ENCODE assay signal across 15 cellular contexts in genomic region chr1:159088566-159089183, GRCh38. TPM values are rescaled to one million over a fixed set of nuclear protein-coding genes. Genes with fewer than 3 reads are reported as not detected.
DNase-seq lines count a peak whose midpoint lies in the region; ATAC-seq and TF ChIP-seq lines count a peak whose summit lies in the region.
"Had no signal": no experiment of that assay in that cellular context is flagged by ENCODE, and none has a peak within 500 bp of the region (broad histone marks: within the 10 kb centered on the region; RNA-seq: fewer than 3 reads in every experiment).

No MANE protein-coding gene starts in this region.

- no peaks in the 10 kb centered on the region for H3K36me3 Mint-ChIP-seq in activated T-cell treated with anti-CD3 and anti-CD28 coated beads, Interleukin-2, amount 50 U/mL, for 4 hours (ENCODE audit: insufficient read depth)
- no peaks in the 10 kb centered on the region for H3K36me3 Mint-ChIP-seq in HFFc6 (ENCODE audit: low read depth)

- H3K4me1 Mint-ChIP-seq in activated T-cell treated with anti-CD3 and anti-CD28 coated beads, Interleukin-2, amount 50 U/mL, for 4 hours (ENCODE audit: low read depth) = peaks cover 49% of the 10 kb centered on the region
- H3K4me1 Mint-ChIP-seq in HFFc6 (ENCODE audit: low read depth) = peaks cover 57% of the 10 kb centered on the region

- ATAC-seq in activated T-cell treated with anti-CD3 and anti-CD28 coated beads, Interleukin-2, amount 50 U/mL, for 4 hours = peak; percentile 49 to 51
- ATAC-seq in HG02763 (IDR thresholded peaks at IDR 0.05; ENCODE audit: unreplicated experiment) = no peak

- H3K36me3 ChIP-seq in OCI-LY3 (replicated peaks; ENCODE audit: low read depth, low read length) (no peaks in the 10 kb centered on the region), smooth muscle cell (ENCODE audit: low read depth) (no peaks in the 10 kb centered on the region), uterus (no peaks in the 10 kb centered on the region)
- H3K36me3 ChIP-seq: BLaER1, stomach had no signal

- intact Hi-C loops in uterus (cut with DNase I; ENCODE audit: low total_unique reads) = no loop called here

- peak overlapping the region; percentile 35 for H3K4me3 Mint-ChIP-seq in activated T-cell treated with anti-CD3 and anti-CD28 coated beads, Interleukin-2, amount 50 U/mL, for 4 hours
- H3K4me3 Mint-ChIP-seq in HFFc6 = peak overlapping the region; percentile 43

- H4K20me1 ChIP-seq in OCI-LY3 (ENCODE audit: insufficient read depth, low read length) (no peaks in the 10 kb centered on the region), smooth muscle cell (ENCODE audit: low read depth) (no peaks in the 10 kb centered on the region)
- H4K20me1 ChIP-seq: BLaER1 had no signal

- H3K9me3 Mint-ChIP-seq in activated T-cell treated with anti-CD3 and anti-CD28 coated beads, Interleukin-2, amount 50 U/mL, for 4 hours = no peaks in the 10 kb centered on the region
- no peaks in the 10 kb centered on the region for H3K9me3 Mint-ChIP-seq in HFFc6

- H3K4me2 ChIP-seq in OCI-LY3 (ENCODE audit: low read length) (peak overlapping the region; percentile 56), smooth muscle cell (no peak overlapping the region)
- H3K4me2 ChIP-seq: BLaER1, PC-9 had no signal

- H3K79me2 ChIP-seq in OCI-LY3 (ENCODE audit: low read length) (no peaks in the 10 kb centered on the region), smooth muscle cell (ENCODE audit: low read depth) (no peaks in the 10 kb centered on the region)

- H3K27me3 Mint-ChIP-seq in activated T-cell treated with anti-CD3 and anti-CD28 coated beads, Interleukin-2, amount 50 U/mL, for 4 hours (ENCODE audit: low read depth) = no peaks in the 10 kb centered on the region
- no peaks in the 10 kb centered on the region for H3K27me3 Mint-ChIP-seq in HFFc6 (ENCODE audit: insufficient read depth)

- TF ChIP-seq POLR2A in uterus (IDR thresholded peaks at IDR 0.05) = no peak

- H2AFZ ChIP-seq in OCI-LY3 (ENCODE audit: low read depth, low read length) (peak overlapping the region; percentile 23; the same call in 1 of the 2 replicates), smooth muscle cell (ENCODE audit: low read depth) (no peak overlapping the region)
- H2AFZ ChIP-seq: PC-9 had no signal

- no peaks in the 10 kb centered on the region for H3K9me3 ChIP-seq in OCI-LY3 (ENCODE audit: insufficient read depth, low read length)
- no peaks in the 10 kb centered on the region for H3K9me3 ChIP-seq in smooth muscle cell (replicated peaks; ENCODE audit: low read depth)
- no peaks in the 10 kb centered on the region for H3K9me3 ChIP-seq in uterus
- H3K9me3 ChIP-seq: BLaER1, stomach had no signal

- no peak for DNase-seq in activated T-cell treated with anti-CD3 and anti-CD28 coated beads, Interleukin-2, amount 50 U/mL, for 4 hours
- no peak for DNase-seq in activated T-cell treated with anti-CD3 and anti-CD28 coated beads, Interleukin-2, amount 50 U/mL, for 1 hour
- DNase-seq in HFFc6 (no peak), smooth muscle cell (lab: John Stamatoyannopoulos, UW; ENCODE audit: unreplicated experiment) (no peak), uterus (no peak), amygdala (lab: John Stamatoyannopoulos, UW) (no peak)
- DNase-seq: NCI-H2171; PC-9; stimulated activated CD4-positive, alpha-beta T cell treated with anti-CD3 and anti-CD28 coated beads, Interleukin-4, amount 100 ng/mL, for 24 hours; stomach had no signal

- TF ChIP-seq CTCF in HFFc6 (IDR thresholded peaks at IDR 0.05) (no peak), OCI-LY3 (IDR thresholded peaks at IDR 0.05; ENCODE audit: low read depth, low read length) (no peak), smooth muscle cell (IDR thresholded peaks at IDR 0.05; ENCODE audit: borderline replicate concordance, insufficient read depth, poor library complexity, severe bottlenecking) (no peak), uterus (IDR thresholded peaks at IDR 0.05) (no peak)

- H3K27me3 ChIP-seq in OCI-LY3 (ENCODE audit: low read depth, low read length) = no peaks in the 10 kb centered on the region
- H3K27me3 ChIP-seq in smooth muscle cell (ENCODE audit: low read depth) = no peaks in the 10 kb centered on the region
- no peaks in the 10 kb centered on the region for H3K27me3 ChIP-seq in uterus
- H3K27me3 ChIP-seq: BLaER1, stomach had no signal

- peak overlapping the region; percentile 58 for H3K27ac ChIP-seq in OCI-LY3 (ENCODE audit: low read length)
- H3K27ac ChIP-seq in smooth muscle cell (ENCODE audit: low read depth) = peak overlapping the region; percentile 49
- no peak overlapping the region for H3K27ac ChIP-seq in uterus
- H3K27ac ChIP-seq: BLaER1, PC-9, stomach had no signal

- H3K4me3 ChIP-seq in OCI-LY3 (ENCODE audit: low read length) = peak overlapping the region; percentile 20
- no peak overlapping the region for H3K4me3 ChIP-seq in smooth muscle cell
- H3K4me3 ChIP-seq in uterus = no peak overlapping the region
- H3K4me3 ChIP-seq: BLaER1, PC-9, stomach had no signal

- 81% methylated on average over 6 of the region's 6 CpGs for WGBS in smooth muscle cell (ENCODE audit: low lambda C conversion rate)

- H3F3A ChIP-seq in smooth muscle cell (ENCODE audit: low read depth) = peaks cover 9% of the 10 kb centered on the region

- H3K9ac ChIP-seq in OCI-LY3 (ENCODE audit: low read length) (peak overlapping the region; percentile 24; the same call in 1 of the 2 replicates), smooth muscle cell (ENCODE audit: low read depth) (no peak overlapping the region)
- H3K9ac ChIP-seq: BLaER1 had no signal

- H3K27ac Mint-ChIP-seq in HFFc6 = peak overlapping the region; percentile 71

- H3K4me1 ChIP-seq in OCI-LY3 (ENCODE audit: low read length) = peaks cover 29% of the 10 kb centered on the region
- H3K4me1 ChIP-seq in smooth muscle cell (ENCODE audit: low read depth) = no peaks in the 10 kb centered on the region
- H3K4me1 ChIP-seq in uterus = no peaks in the 10 kb centered on the region
- H3K4me1 ChIP-seq: stomach had no signal

RNA-seq across cellular contexts. Expression of gene AIM2, which starts 12.1 kb away (rescaled TPM):
- total RNA-seq in activated T-cell treated with anti-CD3 and anti-CD28 coated beads, Interleukin-2, amount 50 U/mL, for 4 hours = 10 to 100 TPM; 24.7 to 58.8 (median 36.4) TPM
- under 1 TPM in 1 of 6 experiments, not detected in 5; 0.13 TPM for total RNA-seq in HFFc6 (2021; fragmentation: NEBNext Ultra II Directional; extraction: Animal tissue kit (Norgen Biotek cat#: 25700))
- 1.2 and 3.8 TPM in 2 replicates for total RNA-seq in smooth muscle cell
- polyA plus RNA-seq in smooth muscle cell = 0.43 and 0.87 TPM in 2 replicates
- 1 to 10 TPM in 1 of 4 donors, under 1 TPM in 1, not detected in 2; 0.55 to 4.1 TPM for total RNA-seq in uterus
- total RNA-seq: fibroblast of villous mesenchyme, PC-9, renal cortical epithelial cell had no signal

Comparison
In these comparisons a context has a peak if more than half of its experiments do, and no peak if none do; other contexts are left out.
1. H3K27ac ChIP-seq: peak in OCI-LY3 (single experiment) and smooth muscle cell (single experiment); none in uterus (0 of 2).